ENCODE assay signal across 13 cellular contexts in genomic region chr1:184482113-184482512, GRCh38.
DNase-seq lines count a peak whose midpoint lies in the region; ATAC-seq and TF ChIP-seq lines count a peak whose summit lies in the region.
"Had no signal": no experiment of that assay in that cellular context is flagged by ENCODE, and none has a peak within 500 bp of the region (broad histone marks: within the 10 kb centered on the region; RNA-seq: fewer than 3 reads in every experiment).

No MANE protein-coding gene starts in this region.

- no peaks in the 10 kb centered on the region for H3K4me1 Mint-ChIP-seq in activated CD8-positive, alpha-beta T cell treated with anti-CD3 and anti-CD28 coated beads, Interleukin-2, amount 10 ng/mL, durations not matched to agents 7 days and 5 days (ENCODE audit: low read depth)
- H3K4me1 Mint-ChIP-seq: activated naive CD8-positive, alpha-beta T cell treated with anti-CD3 and anti-CD28 coated beads for 36 hours had no signal

- H3K79me2 ChIP-seq in KMS-11 (ENCODE audit: insufficient read depth, low read depth) = no peaks in the 10 kb centered on the region
- H3K79me2 ChIP-seq in fibroblast of lung (ENCODE audit: control insufficient read depth, insufficient read depth, low read length) = peaks cover 15% of the 10 kb centered on the region

- H3K4me3 ChIP-seq in KMS-11 (IDR thresholded peaks at IDR 0.05; ENCODE audit: insufficient read depth, low read depth, low read length) (no peak overlapping the region), fibroblast of lung (replicated peaks in 1 of 4; ENCODE audit: control extremely low read depth in 1 of 4, insufficient read depth in 1 of 4, low read depth in 3 of 4, low read length in 4 of 4) (no peak overlapping the region), mesenchymal stem cell (ENCODE audit: insufficient read depth in 1 of 2, low read depth in 1 of 2, low read length in 2 of 2) (peak overlapping the region in 1 of 2 experiments; percentile 57), subcutaneous abdominal adipose tissue (ENCODE audit: low read depth in 1 of 5, low read length in 5 of 5) (no peak overlapping the region)

- peaks cover 7% of the 10 kb centered on the region for H3K79me1 ChIP-seq in mesenchymal stem cell (replicated peaks; ENCODE audit: low read length, poor library complexity, severe bottlenecking)

- H3K4me2 ChIP-seq in KMS-11 (peak overlapping the region; percentile 39; the same call in 1 of the 2 replicates), fibroblast of lung (ENCODE audit: extremely low read depth, insufficient read depth, low read length) (peak overlapping the region; percentile 23), mesenchymal stem cell (ENCODE audit: low read length, poor library complexity, severe bottlenecking) (no peak overlapping the region)

- TF ChIP-seq CTCF in KMS-11 (conservative IDR thresholded peaks at IDR 0.05; ENCODE audit: low read depth, low read length) (no peak), fibroblast of lung (conservative IDR thresholded peaks at IDR 0.05 in 1 of 2, IDR thresholded peaks at IDR 0.05 in 1 of 2; ENCODE audit: low read depth in 1 of 2, low read length in 2 of 2) (no peak)

- H3K9me3 ChIP-seq in fibroblast of lung (ENCODE audit: control insufficient read depth, insufficient read depth, low read depth, low read length) (no peaks in the 10 kb centered on the region), mesenchymal stem cell (ENCODE audit: control insufficient read depth, low read length) (peaks cover 23% of the 10 kb centered on the region), subcutaneous abdominal adipose tissue (ENCODE audit: control insufficient read depth in 5 of 5, low read length in 5 of 5) (no peaks in the 10 kb centered on the region)

- no peak overlapping the region for H3K14ac ChIP-seq in mesenchymal stem cell (ENCODE audit: low read length in 2 of 2)

- H2BK15ac ChIP-seq in mesenchymal stem cell (ENCODE audit: low read depth, poor library complexity, severe bottlenecking) = no peak overlapping the region

- H2AFZ ChIP-seq in KMS-11 (ENCODE audit: low read depth) = no peak overlapping the region
- no peak overlapping the region for H2AFZ ChIP-seq in fibroblast of lung (ENCODE audit: low read length)
- no peak overlapping the region for H2AFZ ChIP-seq in mesenchymal stem cell (ENCODE audit: low read depth, low read length)

- WGBS in mesenchymal stem cell = 82% methylated on average over 6 of the region's 6 CpGs

- no peak overlapping the region for H3K23ac ChIP-seq in mesenchymal stem cell (ENCODE audit: low read length in 2 of 2)

- H3K18ac ChIP-seq in mesenchymal stem cell (ENCODE audit: low read depth in 1 of 2, low read length in 2 of 2) = peak overlapping the region in 1 of 2 experiments; percentile 59

- peak overlapping the region in 1 of 2 experiments; percentile 51 for H3K4ac ChIP-seq in mesenchymal stem cell (ENCODE audit: low read depth in 1 of 2, low read length in 2 of 2)

- no peak overlapping the region for H3K27ac Mint-ChIP-seq in activated CD8-positive, alpha-beta T cell treated with anti-CD3 and anti-CD28 coated beads, Interleukin-2, amount 10 ng/mL, durations not matched to agents 7 days and 5 days
- H3K27ac Mint-ChIP-seq: activated naive CD8-positive, alpha-beta T cell treated with anti-CD3 and anti-CD28 coated beads for 36 hours had no signal

- no peak overlapping the region for H3K9ac ChIP-seq in KMS-11
- no peak overlapping the region for H3K9ac ChIP-seq in fibroblast of lung (ENCODE audit: insufficient read depth, low read length)
- H3K9ac ChIP-seq in mesenchymal stem cell (ENCODE audit: low read length) = peak overlapping the region; percentile 87
- no peak overlapping the region for H3K9ac ChIP-seq in subcutaneous abdominal adipose tissue (ENCODE audit: low read length in 5 of 5)

- no peak overlapping the region for H3K4me3 Mint-ChIP-seq in activated CD8-positive, alpha-beta T cell treated with anti-CD3 and anti-CD28 coated beads, Interleukin-2, amount 10 ng/mL, durations not matched to agents 7 days and 5 days
- H3K4me3 Mint-ChIP-seq: activated naive CD8-positive, alpha-beta T cell treated with anti-CD3 and anti-CD28 coated beads for 36 hours; H9; immature natural killer cell; natural killer cell treated with Interleukin-12 subunit alpha and Interleukin-12 subunit beta and Interleukin-15 and Interleukin-18, amount 100 ng/mL, for 72 hours had no signal

- no peak for ATAC-seq in HG02885 (IDR thresholded peaks at IDR 0.05; ENCODE audit: poor library complexity, unreplicated experiment)
- ATAC-seq in activated CD8-positive, alpha-beta T cell treated with anti-CD3 and anti-CD28 coated beads, Interleukin-2, amount 10 ng/mL, durations not matched to agents 7 days and 5 days = no peak
- no peak for ATAC-seq in HG03159 (IDR thresholded peaks at IDR 0.05; ENCODE audit: unreplicated experiment)
- ATAC-seq: natural killer cell treated with Interleukin-12 subunit alpha and Interleukin-12 subunit beta and Interleukin-15 and Interleukin-18, amount 100 ng/mL, for 72 hours had no signal

- no peak overlapping the region for H4K91ac ChIP-seq in mesenchymal stem cell (ENCODE audit: low read length)

- CTCF ChIA-PET in activated CD8-positive, alpha-beta T cell treated with anti-CD3 and anti-CD28 coated beads, Interleukin-2, amount 10 ng/mL, durations not matched to agents 7 days and 5 days (lab: Charles Lee) = no interaction called here

- H2BK120ac ChIP-seq in mesenchymal stem cell (ENCODE audit: low read depth, low read length) = no peak overlapping the region

- no peaks in the 10 kb centered on the region for H3K27me3 ChIP-seq in KMS-11 (ENCODE audit: insufficient read depth, low read depth)
- H3K27me3 ChIP-seq in fibroblast of lung (ENCODE audit: control insufficient read depth, insufficient read depth, low read length) = no peaks in the 10 kb centered on the region
- no peaks in the 10 kb centered on the region for H3K27me3 ChIP-seq in mesenchymal stem cell (ENCODE audit: control insufficient read depth in 1 of 2, insufficient read depth in 1 of 2, low read length in 2 of 2)
- H3K27me3 ChIP-seq in subcutaneous abdominal adipose tissue (ENCODE audit: control insufficient read depth in 5 of 5, insufficient read depth in 4 of 5, low read length in 5 of 5) = no peaks in the 10 kb centered on the region

- no peaks in the 10 kb centered on the region; the same call in 1 of the 2 replicates for H3K36me3 ChIP-seq in KMS-11 (ENCODE audit: insufficient read depth)
- peaks cover 1% of the 10 kb centered on the region for H3K36me3 ChIP-seq in fibroblast of lung (ENCODE audit: control insufficient read depth, insufficient read depth, low read length)
- H3K36me3 ChIP-seq in mesenchymal stem cell (ENCODE audit: control insufficient read depth in 1 of 2, insufficient read depth in 2 of 2, low read depth in 1 of 2, low read length in 2 of 2) = peaks cover 2 to 35% of the 10 kb centered on the region in 2 experiments
- H3K36me3 ChIP-seq in subcutaneous abdominal adipose tissue (ENCODE audit: control insufficient read depth in 5 of 5, insufficient read depth in 5 of 5, low read length in 5 of 5) = peaks cover 0 to 6% (median 0%) of the 10 kb centered on the region in 5 donors
- H3K36me3 ChIP-seq: WERI-Rb-1 had no signal

- H3K4me1 ChIP-seq in KMS-11 (ENCODE audit: low read depth, poor library complexity, severe bottlenecking) = peaks cover 23% of the 10 kb centered on the region
- H3K4me1 ChIP-seq in fibroblast of lung (ENCODE audit: control insufficient read depth, extremely low read depth, insufficient read depth, low read length) = peaks cover 31% of the 10 kb centered on the region
- peaks cover 1% of the 10 kb centered on the region for H3K4me1 ChIP-seq in mesenchymal stem cell (ENCODE audit: control insufficient read depth, insufficient read depth, low read depth, low read length)
- peaks cover 2 to 51% (median 34%) of the 10 kb centered on the region in 5 donors for H3K4me1 ChIP-seq in subcutaneous abdominal adipose tissue (ENCODE audit: control insufficient read depth in 5 of 5, insufficient read depth in 5 of 5, low read length in 5 of 5)

- POLR2A ChIA-PET in activated CD8-positive, alpha-beta T cell treated with anti-CD3 and anti-CD28 coated beads, Interleukin-2, amount 10 ng/mL, durations not matched to agents 7 days and 5 days (lab: Charles Lee) = no interaction called here

- no peak overlapping the region for H2BK5ac ChIP-seq in mesenchymal stem cell (ENCODE audit: low read depth, low read length, poor library complexity, severe bottlenecking)

- no peaks in the 10 kb centered on the region for H3K36me3 Mint-ChIP-seq in activated CD8-positive, alpha-beta T cell treated with anti-CD3 and anti-CD28 coated beads, Interleukin-2, amount 10 ng/mL, durations not matched to agents 7 days and 5 days (ENCODE audit: low read depth)
- H3K36me3 Mint-ChIP-seq: activated naive CD8-positive, alpha-beta T cell treated with anti-CD3 and anti-CD28 coated beads for 36 hours had no signal

- no peak overlapping the region for H4K8ac ChIP-seq in mesenchymal stem cell (ENCODE audit: low read length)

- no peaks in the 10 kb centered on the region for H3K9me3 Mint-ChIP-seq in activated CD8-positive, alpha-beta T cell treated with anti-CD3 and anti-CD28 coated beads, Interleukin-2, amount 10 ng/mL, durations not matched to agents 7 days and 5 days (ENCODE audit: insufficient read depth)
- H3K9me3 Mint-ChIP-seq: activated naive CD8-positive, alpha-beta T cell treated with anti-CD3 and anti-CD28 coated beads for 36 hours; H9; immature natural killer cell; natural killer cell treated with Interleukin-12 subunit alpha and Interleukin-12 subunit beta and Interleukin-15 and Interleukin-18, amount 100 ng/mL, for 72 hours had no signal

- H3K27ac ChIP-seq in KMS-11 (no peak overlapping the region), fibroblast of lung (ENCODE audit: insufficient read depth, low read length) (peak overlapping the region; percentile 44), mesenchymal stem cell (ENCODE audit: low read length, poor library complexity, severe bottlenecking) (no peak overlapping the region), subcutaneous abdominal adipose tissue (ENCODE audit: low read depth, low read length) (peak overlapping the region; percentile 48)
- H3K27ac ChIP-seq: WERI-Rb-1 had no signal

- H2BK12ac ChIP-seq in mesenchymal stem cell (ENCODE audit: low read length in 2 of 2) = peak overlapping the region in 1 of 2 experiments; percentile 55

- H4K20me1 ChIP-seq in KMS-11 (ENCODE audit: insufficient read depth) = no peaks in the 10 kb centered on the region
- H4K20me1 ChIP-seq in fibroblast of lung (ENCODE audit: control insufficient read depth, extremely low read depth, insufficient read depth, low read length) = no peaks in the 10 kb centered on the region

- DNase-seq in fibroblast of lung (ENCODE audit: low read depth in 2 of 2) = peak in 1 of 2 donors; percentile 88
- peak; percentile 33 for DNase-seq in mesenchymal stem cell
- DNase-seq in activated CD8-positive, alpha-beta T cell treated with anti-CD3 and anti-CD28 coated beads, Interleukin-2, amount 10 ng/mL, durations not matched to agents 7 days and 5 days = no peak
- DNase-seq in activated CD8-positive, alpha-beta memory T cell treated with anti-CD3 and anti-CD28 coated beads, Interleukin-2, amount 50 U/mL, for 48 hours = no peak
- DNase-seq: activated naive CD8-positive, alpha-beta T cell treated with anti-CD3 and anti-CD28 coated beads for 36 hours; H9; immature natural killer cell; WERI-Rb-1 had no signal

- no peaks in the 10 kb centered on the region for H3K27me3 Mint-ChIP-seq in activated CD8-positive, alpha-beta T cell treated with anti-CD3 and anti-CD28 coated beads, Interleukin-2, amount 10 ng/mL, durations not matched to agents 7 days and 5 days (ENCODE audit: low read depth)
- H3K27me3 Mint-ChIP-seq: activated naive CD8-positive, alpha-beta T cell treated with anti-CD3 and anti-CD28 coated beads for 36 hours; natural killer cell treated with Interleukin-12 subunit alpha and Interleukin-12 subunit beta and Interleukin-15 and Interleukin-18, amount 100 ng/mL, for 72 hours had no signal

- H2AK5ac ChIP-seq in mesenchymal stem cell (ENCODE audit: low read length, severe bottlenecking) = no peak overlapping the region

Comparison
In these comparisons a context has a peak if more than half of its experiments do, and no peak if none do; other contexts are left out.
1. H3K27ac ChIP-seq: peak in fibroblast of lung (single experiment) and subcutaneous abdominal adipose tissue (single experiment); none in KMS-11 (single experiment) and mesenchymal stem cell (single experiment).